In genomic region chr12:69070319-69071090, GRCh38 we compare ENCODE assay signal across 8 cellular contexts.
A peak's percentile ranks its signal among the peaks of the same experiment; 100 is the strongest.
DNase-seq lines count a peak whose midpoint lies in the region; ATAC-seq lines count a peak whose summit lies in the region.

No MANE protein-coding gene starts in this region.

- no peak overlapping the region for H4K12ac ChIP-seq in trophoblast cell (ENCODE audit: low read depth, low read length)

- H2AK5ac ChIP-seq in trophoblast cell (ENCODE audit: low read length) = no peak overlapping the region

- H4K8ac ChIP-seq in trophoblast cell (ENCODE audit: low read depth, low read length) = no peak overlapping the region

- no peaks in the 10 kb centered on the region for H3K4me1 ChIP-seq in Karpas-422 (ENCODE audit: low read length)
- no peaks in the 10 kb centered on the region for H3K4me1 ChIP-seq in trophoblast cell (ENCODE audit: control insufficient read depth in 1 of 2, insufficient read depth in 2 of 2, low read length in 2 of 2)

- H2BK5ac ChIP-seq in trophoblast cell (ENCODE audit: low read depth, low read length, poor library complexity) = no peak overlapping the region

- no peak overlapping the region for H3K27ac ChIP-seq in Karpas-422 (ENCODE audit: low read length)
- no peak overlapping the region for H3K27ac ChIP-seq in trophoblast cell (ENCODE audit: low read depth, low read length)

- H3K9me2 ChIP-seq in Karpas-422 (replicated peaks; ENCODE audit: insufficient read depth, low read length) = no peaks in the 10 kb centered on the region

- H4K20me1 ChIP-seq in Karpas-422 (ENCODE audit: insufficient read depth, low read depth, low read length) = no peaks in the 10 kb centered on the region

- DNase-seq in DMS53 (lab: John Stamatoyannopoulos, UW) = peak; percentile 88
- DNase-seq in Karpas-422 = peak; percentile 87
- DNase-seq in SHP77 (lab: John Stamatoyannopoulos, UW) = peak; percentile 20 to 47
- peak; percentile 31 for DNase-seq in activated gamma-delta T cell treated with anti-CD3 and anti-CD28 coated beads, Interleukin-2, amount 50 U/mL, for 16 hours (ENCODE audit: low read depth)
- DNase-seq in globus pallidus (ENCODE audit: low spot score) = peak; percentile 79
- DNase-seq in trophoblast cell = peak; percentile 63 to 90

- H3K36me3 ChIP-seq in Karpas-422 (ENCODE audit: insufficient read depth, low read length) (no peaks in the 10 kb centered on the region), trophoblast cell (ENCODE audit: control insufficient read depth in 1 of 2, insufficient read depth in 2 of 2, low read length in 2 of 2) (no peaks in the 10 kb centered on the region)

- H3K79me1 ChIP-seq in trophoblast cell (ENCODE audit: low read length) = no peaks in the 10 kb centered on the region

- no peak overlapping the region for H3K23ac ChIP-seq in trophoblast cell (ENCODE audit: low read length)

- H2BK120ac ChIP-seq in trophoblast cell (ENCODE audit: insufficient read depth, low read length, poor library complexity) = no peak overlapping the region

- H3K9ac ChIP-seq in Karpas-422 (ENCODE audit: low read length) = no peak overlapping the region
- no peak overlapping the region for H3K9ac ChIP-seq in trophoblast cell (ENCODE audit: low read length)

- H2AFZ ChIP-seq in Karpas-422 (ENCODE audit: low read length) (no peak overlapping the region), trophoblast cell (ENCODE audit: insufficient read depth, low read length, poor library complexity) (no peak overlapping the region)

- WGBS in trophoblast cell (ENCODE audit: extremely low coverage, insufficient coverage, insufficient read length) = no CpG with 5 or more reads among the region's 6 CpGs

- H3K4me2 ChIP-seq in Karpas-422 (ENCODE audit: low read depth, low read length, poor library complexity, severe bottlenecking) (no peak overlapping the region), trophoblast cell (ENCODE audit: low read length) (no peak overlapping the region)

- H3K18ac ChIP-seq in trophoblast cell (ENCODE audit: low read length) = no peak overlapping the region

- H4K91ac ChIP-seq in trophoblast cell (ENCODE audit: low read depth, low read length) = no peak overlapping the region

- peak; percentile 81 for ATAC-seq in GM21619 (IDR thresholded peaks at IDR 0.05; ENCODE audit: unreplicated experiment)
- ATAC-seq in GM19452 (IDR thresholded peaks at IDR 0.05; ENCODE audit: unreplicated experiment) = no peak

- H2BK12ac ChIP-seq in trophoblast cell (ENCODE audit: low read length) = no peak overlapping the region

- H3K79me2 ChIP-seq in Karpas-422 (ENCODE audit: low read length) (no peaks in the 10 kb centered on the region), trophoblast cell (ENCODE audit: control insufficient read depth, insufficient read depth, low read length, poor library complexity) (no peaks in the 10 kb centered on the region)

- H3K4me3 ChIP-seq in Karpas-422 (ENCODE audit: low read length) (no peak overlapping the region), trophoblast cell (ENCODE audit: low read depth, low read length) (no peak overlapping the region)

- H3K9me3 ChIP-seq in Karpas-422 (ENCODE audit: low read length) = no peaks in the 10 kb centered on the region
- no peaks in the 10 kb centered on the region for H3K9me3 ChIP-seq in trophoblast cell (ENCODE audit: insufficient read depth, low read depth, low read length)

- H3K4ac ChIP-seq in trophoblast cell (ENCODE audit: low read depth, low read length) = no peak overlapping the region

- no peak overlapping the region for H3K14ac ChIP-seq in trophoblast cell (ENCODE audit: low read length)

- no peaks in the 10 kb centered on the region for H3K27me3 ChIP-seq in Karpas-422 (ENCODE audit: low read length)
- no peaks in the 10 kb centered on the region for H3K27me3 ChIP-seq in trophoblast cell (ENCODE audit: insufficient read depth, low read length)

Comparison
In these comparisons a context has a peak if more than half of its experiments do, and no peak if none do; other contexts are left out.
1. DNase-seq: peak in every context shown above with its lines; median percentile 88 in DMS53; 87 in Karpas-422; 79 in globus pallidus; 76 in trophoblast cell; 34 in SHP77; 31 in activated gamma-delta T cell treated with anti-CD3 and anti-CD28 coated beads, Interleukin-2, amount 50 U/mL, for 16 hours.